ENCODE assay signal across 10 cellular contexts in genomic region chr5:53820802-53821171, GRCh38.
A peak's percentile ranks its signal among the peaks of the same experiment; 100 is the strongest.
DNase-seq lines count a peak whose midpoint lies in the region; ATAC-seq and TF ChIP-seq lines count a peak whose summit lies in the region.
"Had no signal": no experiment of that assay in that cellular context is flagged by ENCODE, and none has a peak within 500 bp of the region (broad histone marks: within the 10 kb centered on the region; RNA-seq: fewer than 3 reads in every experiment).

No MANE protein-coding gene starts in this region.

- peaks cover 4% of the 10 kb centered on the region in 2 experiments for H3K27me3 ChIP-seq in mesenchymal stem cell (ENCODE audit: control insufficient read depth in 1 of 2, insufficient read depth in 1 of 2, low read length in 2 of 2)
- H3K27me3 ChIP-seq in WERI-Rb-1 (ENCODE audit: insufficient read depth, low read depth, severe bottlenecking) = no peaks in the 10 kb centered on the region
- H3K27me3 ChIP-seq in Karpas-422 (ENCODE audit: low read length) = no peaks in the 10 kb centered on the region

- no peak overlapping the region for H3K23ac ChIP-seq in mesenchymal stem cell (ENCODE audit: low read length in 2 of 2)

- peaks cover 7% of the 10 kb centered on the region for H3K9me3 ChIP-seq in mesenchymal stem cell (ENCODE audit: control insufficient read depth, low read length)
- no peaks in the 10 kb centered on the region for H3K9me3 ChIP-seq in WERI-Rb-1 (ENCODE audit: severe bottlenecking)
- H3K9me3 ChIP-seq in Karpas-422 (ENCODE audit: low read length) = no peaks in the 10 kb centered on the region

- H3K27ac Mint-ChIP-seq in activated T-cell treated with anti-CD3 and anti-CD28 coated beads, Interleukin-2, amount 50 U/mL, for 72 hours = no peak overlapping the region
- H3K27ac Mint-ChIP-seq: activated naive CD4-positive, alpha-beta T cell treated with anti-CD3 and anti-CD28 coated beads, Interleukin-2, amount 10 ng/mL, durations not matched to agents 7 days and 5 days had no signal

- no peaks in the 10 kb centered on the region for H3K4me1 Mint-ChIP-seq in activated T-cell treated with anti-CD3 and anti-CD28 coated beads, Interleukin-2, amount 50 U/mL, for 72 hours (ENCODE audit: low read depth)
- H3K4me1 Mint-ChIP-seq: activated naive CD4-positive, alpha-beta T cell treated with anti-CD3 and anti-CD28 coated beads, Interleukin-2, amount 10 ng/mL, durations not matched to agents 7 days and 5 days had no signal

- no peak overlapping the region for H2BK120ac ChIP-seq in mesenchymal stem cell (ENCODE audit: low read depth, low read length)

- H3K9me2 ChIP-seq in Karpas-422 (replicated peaks; ENCODE audit: insufficient read depth, low read length) = no peaks in the 10 kb centered on the region

- no peak overlapping the region for H2BK5ac ChIP-seq in mesenchymal stem cell (ENCODE audit: low read depth, low read length, poor library complexity, severe bottlenecking)

- H3K36me3 Mint-ChIP-seq in activated T-cell treated with anti-CD3 and anti-CD28 coated beads, Interleukin-2, amount 50 U/mL, for 72 hours (ENCODE audit: insufficient read depth in 2 of 2) = no peaks in the 10 kb centered on the region
- H3K36me3 Mint-ChIP-seq: activated naive CD4-positive, alpha-beta T cell treated with anti-CD3 and anti-CD28 coated beads, Interleukin-2, amount 10 ng/mL, durations not matched to agents 7 days and 5 days had no signal

- H3K14ac ChIP-seq in mesenchymal stem cell (ENCODE audit: low read length in 2 of 2) = no peak overlapping the region

- H4K91ac ChIP-seq in mesenchymal stem cell (ENCODE audit: low read length) = no peak overlapping the region

- peak overlapping the region; percentile 46 for H3K4me2 ChIP-seq in mesenchymal stem cell (ENCODE audit: low read length, poor library complexity, severe bottlenecking)
- no peak overlapping the region for H3K4me2 ChIP-seq in Karpas-422 (ENCODE audit: low read depth, low read length, poor library complexity, severe bottlenecking)

- no peaks in the 10 kb centered on the region for H3K36me3 ChIP-seq in mesenchymal stem cell (ENCODE audit: control insufficient read depth in 1 of 2, insufficient read depth in 2 of 2, low read depth in 1 of 2, low read length in 2 of 2)
- no peaks in the 10 kb centered on the region for H3K36me3 ChIP-seq in WERI-Rb-1
- no peaks in the 10 kb centered on the region for H3K36me3 ChIP-seq in Karpas-422 (ENCODE audit: insufficient read depth, low read length)

- no peak overlapping the region for H3K18ac ChIP-seq in mesenchymal stem cell (ENCODE audit: low read depth in 1 of 2, low read length in 2 of 2)

- WGBS in mesenchymal stem cell = 89% methylated on average over 3 of the region's 3 CpGs

- no peak overlapping the region for H4K8ac ChIP-seq in mesenchymal stem cell (ENCODE audit: low read length)

- no peak overlapping the region for H3K4me3 Mint-ChIP-seq in activated T-cell treated with anti-CD3 and anti-CD28 coated beads, Interleukin-2, amount 50 U/mL, for 72 hours
- H3K4me3 Mint-ChIP-seq: activated naive CD4-positive, alpha-beta T cell treated with anti-CD3 and anti-CD28 coated beads, Interleukin-2, amount 10 ng/mL, durations not matched to agents 7 days and 5 days had no signal

- H3K9me3 Mint-ChIP-seq in activated T-cell treated with anti-CD3 and anti-CD28 coated beads, Interleukin-2, amount 50 U/mL, for 72 hours = no peaks in the 10 kb centered on the region
- H3K9me3 Mint-ChIP-seq: activated naive CD4-positive, alpha-beta T cell treated with anti-CD3 and anti-CD28 coated beads, Interleukin-2, amount 10 ng/mL, durations not matched to agents 7 days and 5 days had no signal

- no peak overlapping the region for H2AK5ac ChIP-seq in mesenchymal stem cell (ENCODE audit: low read length, severe bottlenecking)

- H3K9ac ChIP-seq in mesenchymal stem cell (ENCODE audit: low read length) (no peak overlapping the region), Karpas-422 (ENCODE audit: low read length) (no peak overlapping the region)

- no peaks in the 10 kb centered on the region for H4K20me1 ChIP-seq in Karpas-422 (ENCODE audit: insufficient read depth, low read depth, low read length)

- no peak overlapping the region for H2BK15ac ChIP-seq in mesenchymal stem cell (ENCODE audit: low read depth, poor library complexity, severe bottlenecking)

- no peak overlapping the region for H3K4ac ChIP-seq in mesenchymal stem cell (ENCODE audit: low read depth in 1 of 2, low read length in 2 of 2)

- H2AFZ ChIP-seq in mesenchymal stem cell (ENCODE audit: low read depth, low read length) (no peak overlapping the region), Karpas-422 (ENCODE audit: low read length) (no peak overlapping the region)

- ATAC-seq in GM19025 (IDR thresholded peaks at IDR 0.05; ENCODE audit: low read depth, unreplicated experiment) = peak; percentile 86
- peak; percentile 92 for ATAC-seq in GM21786 (IDR thresholded peaks at IDR 0.05; ENCODE audit: unreplicated experiment)
- ATAC-seq in HG03196 (IDR thresholded peaks at IDR 0.05; ENCODE audit: unreplicated experiment) = peak; percentile 92
- ATAC-seq in activated T-cell treated with anti-CD3 and anti-CD28 coated beads, Interleukin-2, amount 50 U/mL, for 72 hours (replicated peaks in 1 of 2) = no peak
- ATAC-seq: HCT116 had no signal

- TF ChIP-seq CTCF in WERI-Rb-1 (IDR thresholded peaks at IDR 0.05; ENCODE audit: low read depth, low read length) = no peak

- peaks cover 16% of the 10 kb centered on the region for H3K27me3 Mint-ChIP-seq in activated T-cell treated with anti-CD3 and anti-CD28 coated beads, Interleukin-2, amount 50 U/mL, for 72 hours (ENCODE audit: low read depth)

- no peaks in the 10 kb centered on the region for H3K79me1 ChIP-seq in mesenchymal stem cell (replicated peaks; ENCODE audit: low read length, poor library complexity, severe bottlenecking)

- H3K79me2 ChIP-seq in Karpas-422 (ENCODE audit: low read length) = no peaks in the 10 kb centered on the region

- H3K27ac ChIP-seq in mesenchymal stem cell (ENCODE audit: low read length, poor library complexity, severe bottlenecking) = no peak overlapping the region
- no peak overlapping the region for H3K27ac ChIP-seq in WERI-Rb-1
- H3K27ac ChIP-seq in Karpas-422 (ENCODE audit: low read length) = no peak overlapping the region

- no peak for DNase-seq in mesenchymal stem cell
- no peak for DNase-seq in WERI-Rb-1
- DNase-seq in activated T-cell treated with anti-CD3 and anti-CD28 coated beads, Interleukin-2, amount 50 U/mL, for 72 hours = no peak
- no peak for DNase-seq in Karpas-422
- DNase-seq: activated naive CD4-positive, alpha-beta T cell treated with anti-CD3 and anti-CD28 coated beads, Interleukin-2, amount 10 ng/mL, durations not matched to agents 7 days and 5 days; glutamatergic neuron had no signal

- H2BK12ac ChIP-seq in mesenchymal stem cell (ENCODE audit: low read length in 2 of 2) = no peak overlapping the region

- H3K4me1 ChIP-seq in mesenchymal stem cell (ENCODE audit: control insufficient read depth, insufficient read depth, low read depth, low read length) = no peaks in the 10 kb centered on the region
- H3K4me1 ChIP-seq in Karpas-422 (ENCODE audit: low read length) = no peaks in the 10 kb centered on the region

- H3K4me3 ChIP-seq in mesenchymal stem cell (ENCODE audit: insufficient read depth in 1 of 2, low read depth in 1 of 2, low read length in 2 of 2) (no peak overlapping the region), WERI-Rb-1 (ENCODE audit: low read depth, low read length) (no peak overlapping the region), Karpas-422 (ENCODE audit: low read length) (no peak overlapping the region)

Comparison
In these comparisons a context has a peak if more than half of its experiments do, and no peak if none do; other contexts are left out.
1. ATAC-seq: peak in GM19025 (single experiment), GM21786 (single experiment) and HG03196 (single experiment); none in activated T-cell treated with anti-CD3 and anti-CD28 coated beads, Interleukin-2, amount 50 U/mL, for 72 hours (0 of 2).